ENCODE assay signal across 17 cellular contexts in the genomic region with DNA sequence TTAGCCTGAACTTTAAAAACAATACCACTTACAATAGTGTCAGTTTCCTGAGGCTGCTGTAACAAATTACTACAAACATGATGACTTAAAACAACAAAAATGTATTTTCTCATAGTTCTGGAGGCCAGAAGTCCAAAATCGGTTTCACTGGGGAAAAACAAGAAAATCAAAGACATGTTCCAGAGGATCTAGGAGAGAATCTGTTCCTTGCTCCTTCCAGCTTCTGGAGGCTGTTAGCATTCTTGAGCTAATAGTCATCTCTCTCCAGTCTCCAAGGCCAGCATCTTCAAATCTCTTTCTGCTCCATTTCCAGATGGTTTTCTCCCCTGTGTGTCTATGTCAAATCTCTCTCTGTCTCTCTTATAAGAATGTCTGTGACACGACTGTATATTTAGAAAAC.
DNase-seq lines count a peak whose midpoint lies in the region; ATAC-seq, FAIRE-seq and TF ChIP-seq lines count a peak whose summit lies in the region.
"Had no signal": no experiment of that assay in that cellular context is flagged by ENCODE, and none has a peak within 500 bp of the region (broad histone marks: within the 10 kb centered on the region; RNA-seq: fewer than 3 reads in every experiment).

No MANE protein-coding gene starts in this region.

- intact Hi-C loops in aorta (cut with DNase I) (no loop called here), tibial artery (cut with DNase I; ENCODE audit: low total_unique reads) (no loop called here)

- no peak overlapping the region for H3K27ac ChIP-seq in aorta (ENCODE audit: low read depth in 1 of 2, low read length in 2 of 2)
- H3K27ac ChIP-seq in tibial artery = no peak overlapping the region

- 46 to 53% methylated on average over 2 of the region's 2 CpGs for WGBS in aorta, 2 donors

- H3K27me3 ChIP-seq in aorta (ENCODE audit: control insufficient read depth in 1 of 2, insufficient read depth in 2 of 2, low read length in 1 of 2) (no peaks in the 10 kb centered on the region), tibial artery (no peaks in the 10 kb centered on the region)

- H3K36me3 ChIP-seq in aorta (ENCODE audit: control insufficient read depth in 1 of 2, insufficient read depth in 2 of 2, low read length in 1 of 2) (no peaks in the 10 kb centered on the region), tibial artery (peaks cover 0 to 4% (median 0%) of the 10 kb centered on the region in 3 donors)

- DNase-seq in H54 (ENCODE audit: insufficient read length, low spot score) = no peak
- DNase-seq in astrocyte of the hippocampus (ENCODE audit: low read depth, low spot score) = peak; percentile 58
- peak; percentile 26 for DNase-seq in hepatic stellate cell (ENCODE audit: low spot score)
- no peak for DNase-seq in aorta
- DNase-seq in cerebellar cortex (ENCODE audit: low spot score) = no peak
- no peak for DNase-seq in tibial artery
- DNase-seq: activated CD4-positive, alpha-beta T cell treated with anti-CD3 and anti-CD28 coated beads, Interleukin-2, amount 10 ng/mL, durations not matched to agents 7 days and 5 days; activated T-cell treated with anti-CD3 and anti-CD28 coated beads, Interleukin-2, amount 50 U/mL, for 4 hours; H7; left cardiac atrium; naive thymus-derived CD4-positive, alpha-beta T cell; NCI-H2081 treated with DMSO at 0.1 percent for 48 hours; stimulated activated CD4-positive, alpha-beta T cell treated with anti-CD3 and anti-CD28 coated beads, Interleukin-4, amount 100 ng/mL, for 24 hours; stimulated activated naive B cell treated with anti-CD40 and anti-IgM and Interleukin-4, amounts not matched to agents 10 μg/mL and 1 μg/mL and 100 μg/mL, for 72 hours had no signal

- ATAC-seq in aorta (ENCODE audit: low FRiP score) = no peak
- ATAC-seq in GM21447 (IDR thresholded peaks at IDR 0.05; ENCODE audit: unreplicated experiment) = no peak
- ATAC-seq: activated T-cell treated with anti-CD3 and anti-CD28 coated beads, Interleukin-2, amount 50 U/mL, for 4 hours; naive thymus-derived CD4-positive, alpha-beta T cell; Right ventricle myocardium inferior; stimulated activated naive B cell treated with anti-CD40 and anti-IgM and Interleukin-4, amounts not matched to agents 10 μg/mL and 1 μg/mL and 100 μg/mL, for 72 hours had no signal

- peak; percentile 20 for FAIRE-seq in H54 (lab: Jason Lieb, UNC)
- FAIRE-seq: urothelium cell line had no signal

- TF ChIP-seq CTCF in tibial artery (IDR thresholded peaks at IDR 0.05) = no peak

- H3K4me1 ChIP-seq in aorta (ENCODE audit: control insufficient read depth in 1 of 2, insufficient read depth in 2 of 2, low read length in 2 of 2) = no peaks in the 10 kb centered on the region
- no peaks in the 10 kb centered on the region for H3K4me1 ChIP-seq in tibial artery

- H3K4me3 ChIP-seq in aorta (ENCODE audit: low read length in 2 of 2) (no peak overlapping the region), tibial artery (no peak overlapping the region)

- TF ChIP-seq POLR2A in H54 (IDR thresholded peaks at IDR 0.05; ENCODE audit: low read depth, low read length) = no peak

- H3K9me3 ChIP-seq in aorta (ENCODE audit: control insufficient read depth, low read length) = peaks cover 2% of the 10 kb centered on the region
- H3K9me3 ChIP-seq in tibial artery = peaks cover 5 to 11% (median 7%) of the 10 kb centered on the region in 3 donors

Comparison
In these comparisons a context has a peak if more than half of its experiments do, and no peak if none do; other contexts are left out.
1. DNase-seq: peak in astrocyte of the hippocampus (single experiment) and hepatic stellate cell (single experiment); none in H54 (single experiment), aorta (0 of 2), cerebellar cortex (single experiment) and tibial artery (0 of 2).